8 cellular contexts compared by ENCODE assay signal in the genomic region with DNA sequence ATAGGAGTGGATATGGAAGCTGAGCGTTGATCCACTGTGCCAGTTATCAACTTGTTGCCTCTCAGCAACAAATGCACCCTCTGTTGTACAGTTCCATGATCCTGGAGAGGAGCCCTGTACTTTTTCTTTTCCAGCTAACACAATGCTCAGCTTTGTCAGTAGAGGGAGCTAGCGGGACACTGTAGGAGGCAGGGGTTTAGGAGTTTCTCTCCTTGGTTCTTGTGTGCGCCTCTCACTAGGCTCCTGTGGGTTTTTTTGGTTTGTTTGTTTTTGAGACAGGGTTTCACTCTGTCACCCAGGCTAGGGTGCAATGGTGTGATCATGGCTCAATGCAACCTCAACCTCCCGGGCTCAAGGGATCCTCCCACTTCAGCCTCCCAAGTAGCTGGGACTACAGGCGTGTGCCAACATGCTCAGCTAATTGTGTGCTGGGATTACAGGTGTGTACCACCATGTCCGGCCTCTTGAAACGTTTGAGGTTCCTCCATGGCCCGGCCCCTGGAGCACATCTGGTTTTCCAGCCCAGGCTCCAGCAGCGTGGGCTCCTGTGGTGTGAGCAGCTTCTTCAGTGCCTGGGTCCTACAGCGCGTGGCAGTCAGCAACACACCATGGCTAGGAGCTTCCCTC. TPM values are rescaled to one million over a fixed set of nuclear protein-coding genes. Genes with fewer than 3 reads are reported as not detected.
DNase-seq lines count a peak whose midpoint lies in the region; ATAC-seq, FAIRE-seq and TF ChIP-seq lines count a peak whose summit lies in the region.

No MANE protein-coding gene starts in this region.

- no peaks in the 10 kb centered on the region for H3K9me3 ChIP-seq in lung (ENCODE audit: control insufficient read depth in 2 of 2, insufficient read depth in 1 of 2, low read length in 1 of 2)

- DNase-seq in NCI-H2107 treated with DMSO at 0.1 percent for 48 hours (lab: John Stamatoyannopoulos, UW; ENCODE audit: unreplicated experiment): peak; percentile 63
- DNase-seq in NCI-H2107 (lab: John Stamatoyannopoulos, UW): no peak
- peak; percentile 75 for DNase-seq in HCEC 1CT
- DNase-seq in NCI-H1417 (lab: John Stamatoyannopoulos, UW): peak; percentile 29 to 72 (median 37)
- DNase-seq in dermis blood vessel endothelial cell: peak; percentile 80
- DNase-seq in lung (ENCODE audit: low spot score): peak; percentile 52
- DNase-seq in stimulated activated naive CD8-positive, alpha-beta T cell treated with anti-CD3 and anti-CD28 coated beads, Interleukin-15, Interleukin-2, amounts not matched to agents 100 U/mL and 50 U/mL, for 24 hours: peak; percentile 44

- peak; percentile 37 for FAIRE-seq in TTC549 (lab: Jason Lieb, UNC)

- H3K36me3 ChIP-seq in lung (ENCODE audit: control insufficient read depth in 2 of 2, insufficient read depth in 2 of 2, low read length in 2 of 2): no peaks in the 10 kb centered on the region

- ATAC-seq in lung (ENCODE audit: insufficient read depth, low FRiP score): no peak
- ATAC-seq in stimulated activated naive CD8-positive, alpha-beta T cell treated with anti-CD3 and anti-CD28 coated beads, Interleukin-15, Interleukin-2, amounts not matched to agents 100 U/mL and 50 U/mL, for 24 hours: peak; percentile 75

- WGBS in lung, 2 donors: 47% methylated on average over 11 of the region's 11 CpGs

- H3K27me3 ChIP-seq in lung (ENCODE audit: control insufficient read depth, insufficient read depth): no peaks in the 10 kb centered on the region

- H3K27ac ChIP-seq in lung (ENCODE audit: low read depth in 1 of 2, low read length in 1 of 2): no peak overlapping the region

- H3K4me3 ChIP-seq in lung: no peak overlapping the region

- peak; percentile 67 for TF ChIP-seq CTCF in lung (IDR thresholded peaks at IDR 0.05; ENCODE audit: control extremely low read depth, extremely low read depth)

- H3K4me1 ChIP-seq in lung (ENCODE audit: control insufficient read depth in 2 of 2, insufficient read depth in 2 of 2, low read length in 2 of 2): no peaks in the 10 kb centered on the region

RNA-seq across cellular contexts. Expression of a gene that starts 12.0 kb away (rescaled TPM):
- total RNA-seq in dermis blood vessel endothelial cell (18.2 and 24.4 TPM in 2 replicates), lung (10 to 100 TPM; 22.3 to 57.9 TPM)
- 10 to 100 TPM; 15.7 to 26.0 TPM for polyA plus RNA-seq in lung

RNA-seq across cellular contexts. Expression of a gene that starts 14.5 kb away (rescaled TPM):
- 4.4 and 5.6 TPM in 2 replicates for total RNA-seq in dermis blood vessel endothelial cell
- total RNA-seq in lung: 10 to 100 TPM; 16.8 to 26.8 TPM
- 10 to 100 TPM; 15.1 to 18.9 TPM for polyA plus RNA-seq in lung

RNA-seq across cellular contexts. Expression of a gene that starts 35.4 kb away (rescaled TPM):
- total RNA-seq in dermis blood vessel endothelial cell (19.6 and 20.6 TPM in 2 replicates), lung (10 to 100 TPM; 30.9 to 33.9 TPM)
- 10 to 100 TPM; 21.1 to 22.7 TPM for polyA plus RNA-seq in lung
